8 cellular contexts compared by ENCODE assay signal in the genomic region with DNA sequence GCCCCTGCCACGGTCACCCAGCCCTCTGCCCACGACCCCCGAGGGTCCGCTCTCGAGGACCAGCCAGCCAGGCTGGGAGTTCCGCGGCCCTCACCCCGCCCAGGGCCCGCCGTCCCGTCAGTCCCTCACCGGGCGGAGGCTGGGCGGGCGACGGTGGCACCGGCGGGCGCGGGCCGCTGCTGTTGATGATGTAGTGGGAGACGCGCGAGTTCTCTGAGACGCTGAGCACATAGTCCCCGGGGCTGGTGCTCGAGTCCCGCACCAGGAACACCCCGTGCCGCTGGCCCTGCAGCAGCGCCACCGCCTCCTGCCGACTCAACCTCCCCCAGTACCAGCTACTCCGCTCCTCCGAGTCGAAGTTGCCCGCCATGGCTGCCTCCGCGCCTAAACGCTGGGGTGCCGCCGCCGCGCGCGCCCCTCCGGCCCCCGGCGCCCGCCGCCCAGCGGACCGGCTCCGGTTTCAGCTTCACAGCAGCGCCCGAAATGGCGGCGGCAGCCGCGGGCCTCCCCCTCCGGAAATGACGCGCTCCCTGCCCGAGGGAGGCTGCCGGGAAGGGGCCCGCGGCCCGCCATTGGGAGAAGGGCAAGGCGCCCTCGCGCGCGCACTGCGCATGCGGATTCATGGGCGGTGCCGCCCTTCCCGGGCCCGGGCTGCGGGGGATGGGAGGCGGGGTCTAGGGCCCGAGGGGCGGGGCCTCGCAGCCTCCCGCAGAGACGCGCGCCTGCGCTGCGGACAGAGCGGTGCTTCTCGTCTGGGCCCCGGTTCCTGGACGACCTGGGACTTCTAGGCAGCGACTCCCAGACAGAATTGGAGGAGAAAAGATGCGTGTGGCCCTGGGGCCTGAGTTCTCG. TPM values are rescaled to one million over a fixed set of nuclear protein-coding genes. Genes with fewer than 3 reads are reported as not detected.
DNase-seq lines count a peak whose midpoint lies in the region; ATAC-seq and TF ChIP-seq lines count a peak whose summit lies in the region.

A gene (minus strand): TSS at position 485 of the 852 bp plus-strand sequence. CDS start 115 bp downstream, at position 370.

- no peaks in the 10 kb centered on the region for H3K36me3 Mint-ChIP-seq in natural killer cell

- intact Hi-C loops in natural killer cell (cut with micrococcal nuclease): loop anchor here (1.0 to 5.0 kb wide), 4 partner anchors 36 to 91 kb away; a partner anchor contains a TSS

- no peaks in the 10 kb centered on the region for H3K9me3 Mint-ChIP-seq in natural killer cell

- H3K27me3 Mint-ChIP-seq in natural killer cell (ENCODE audit: low read depth in 2 of 2): peaks cover 10 to 17% of the 10 kb centered on the region in 2 donors

- POLR2A ChIA-PET in RWPE1 (lab: Yijun Ruan, JAX; ENCODE audit: low non-redundant PET): interaction anchor here (0.7 kb wide), 1 partner anchor 59 kb away, joined by 3 read pairs; no protein-coding TSS in a partner anchor

- CTCF ChIA-PET in RWPE1 (lab: Yijun Ruan, JAX): interaction anchor here (0.5 kb wide), 1 partner anchor 91 kb away, joined by 3 read pairs; no protein-coding TSS in a partner anchor

- H3K27ac Mint-ChIP-seq in natural killer cell: peak within 1 kb of the TSS; percentile 77 to 81

- peak; percentile 95 for DNase-seq in EH (ENCODE audit: low read depth)
- peak; percentile 94 for DNase-seq in GOT3 (lab: John Stamatoyannopoulos, UW)
- peak; percentile 97 for DNase-seq in LoVo (ENCODE audit: low spot score)
- DNase-seq in RWPE1 (ENCODE audit: low spot score): peak; percentile 99
- peak; percentile 99 for DNase-seq in activated T-helper 9 cell treated with anti-CD3 and anti-CD28 coated beads, Interleukin-2, amount 50 U/mL, for 16 hours (ENCODE audit: low read depth)
- peak; percentile 92 for DNase-seq in fibroblast of peridontal ligament (ENCODE audit: extremely low read depth)
- peak; percentile 99 for DNase-seq in natural killer cell
- DNase-seq in stimulated activated naive CD4-positive, alpha-beta T cell (lab: John Stamatoyannopoulos, UW): peak; percentile 96 to 99 (median 97)

- peak within 1 kb of the TSS; percentile 89 for H3K4me3 Mint-ChIP-seq in natural killer cell

- H3K4me1 Mint-ChIP-seq in natural killer cell: peaks cover 22 to 34% of the 10 kb centered on the region in 2 donors

- TF ChIP-seq CTCF in RWPE1 (conservative IDR thresholded peaks at IDR 0.05; ENCODE audit: low read depth) (no peak), natural killer cell (IDR thresholded peaks at IDR 0.05) (no peak)

- ATAC-seq in natural killer cell: peak; percentile 92 to 99 (median 93)

- peak within 1 kb of the TSS; percentile 90 for H3K27ac ChIP-seq in RWPE1

RNA-seq across cellular contexts. Expression of the gene that starts here (rescaled TPM):
- 10 to 100 TPM; 15.9 to 19.6 (median 16.7) TPM for total RNA-seq in natural killer cell

Comparison
In these comparisons a context has a peak if more than half of its experiments do, and no peak if none do; other contexts are left out.
1. Peak in every context shown above with its lines: DNase-seq, ATAC-seq and H3K27ac ChIP-seq.